7 cellular contexts compared by ENCODE assay signal in genomic region chr3:42600111-42600957, GRCh38. TPM values are rescaled to one million over a fixed set of nuclear protein-coding genes. Genes with fewer than 3 reads are reported as not detected.
A peak's percentile ranks its signal among the peaks of the same experiment; 100 is the strongest.
DNase-seq lines count a peak whose midpoint lies in the region; ATAC-seq and TF ChIP-seq lines count a peak whose summit lies in the region.

TSS of gene NKTR (plus strand) at chr3:42600686. CDS start at chr3:42601007, 321 bp downstream.

- TF ChIP-seq CTCF in hepatocyte (IDR thresholded peaks at IDR 0.05; ENCODE audit: poor library complexity) = no peak

- H3K27ac ChIP-seq in hepatocyte = peak within 1 kb of the TSS; percentile 99

- peak within 1 kb of the TSS; percentile 86 for H3K4me3 ChIP-seq in hepatocyte

- H3K4me1 ChIP-seq in hepatocyte (ENCODE audit: insufficient read depth) = peaks cover 15% of the 10 kb centered on the region

- no peaks in the 10 kb centered on the region for H3K27me3 ChIP-seq in hepatocyte

- peak; percentile 87 to 93 for DNase-seq in NCI-H2081 (lab: John Stamatoyannopoulos, UW)
- peak; percentile 99 for DNase-seq in T1000 (lab: John Stamatoyannopoulos, UW)
- DNase-seq in astrocyte of the hippocampus (ENCODE audit: low read depth, low spot score) = peak; percentile 100
- peak; percentile 99 for DNase-seq in hepatocyte (ENCODE audit: low spot score)
- peak; percentile 98 for DNase-seq in renal cortical epithelial cell (ENCODE audit: low read depth)

- H4K20me1 ChIP-seq in hepatocyte (ENCODE audit: insufficient read depth, poor library complexity, severe bottlenecking) = peaks cover 32% of the 10 kb centered on the region

- WGBS in hepatocyte (ENCODE audit: low lambda C conversion rate, missing lambda C conversion rate) = 1% methylated on average over 50 of the region's 76 CpGs

- peak within 1 kb of the TSS; percentile 90 for H3K4me2 ChIP-seq in hepatocyte

- ATAC-seq in GM18508 (IDR thresholded peaks at IDR 0.05; ENCODE audit: insufficient read depth, unreplicated experiment) (peak; percentile 61), HG03025 (IDR thresholded peaks at IDR 0.05; ENCODE audit: low FRiP score, unreplicated experiment) (peak; percentile 82)

- no peaks in the 10 kb centered on the region for H3K36me3 ChIP-seq in hepatocyte (replicated peaks; ENCODE audit: insufficient read depth, low read depth)

- H3K79me2 ChIP-seq in hepatocyte = peaks cover 55% of the 10 kb centered on the region

- H3K9me3 ChIP-seq in hepatocyte (ENCODE audit: low read depth) = no peaks in the 10 kb centered on the region

- H2AFZ ChIP-seq in hepatocyte = peak within 1 kb of the TSS; percentile 74

- no peaks in the 10 kb centered on the region for H3K9me2 ChIP-seq in hepatocyte (replicated peaks; ENCODE audit: insufficient read depth)

RNA-seq across cellular contexts. Expression of gene NKTR, which starts in this region (rescaled TPM):
- total RNA-seq in hepatocyte (74.3 and 78.9 TPM in 2 replicates), renal cortical epithelial cell (22.9 and 68.4 TPM in 2 replicates)
- 36.8 and 66.2 TPM in 2 replicates for polyA plus RNA-seq in hepatocyte

Comparison
In these comparisons a context has a peak if more than half of its experiments do, and no peak if none do; other contexts are left out.
1. Peak in every context shown above with its lines: DNase-seq, ATAC-seq, H3K4me3 ChIP-seq and H3K27ac ChIP-seq.